ENCODE assay signal across 11 cellular contexts in genomic region chr9:136644343-136644592, GRCh38. TPM values are rescaled to one million over a fixed set of nuclear protein-coding genes. Genes with fewer than 3 reads are reported as not detected.
A peak's percentile ranks its signal among the peaks of the same experiment; 100 is the strongest.
DNase-seq lines count a peak whose midpoint lies in the region; ATAC-seq, FAIRE-seq and TF ChIP-seq lines count a peak whose summit lies in the region.
"Had no signal": no experiment of that assay in that cellular context is flagged by ENCODE, and none has a peak within 500 bp of the region (broad histone marks: within the 10 kb centered on the region; RNA-seq: fewer than 3 reads in every experiment).

No MANE protein-coding gene starts in this region.

- peak overlapping the region; percentile 88 for H3K4me2 ChIP-seq in A549
- peak overlapping the region; percentile 38; the same call in 1 of the 2 replicates for H3K4me2 ChIP-seq in K562 (ENCODE audit: insufficient read depth, low read length)
- H3K4me2 ChIP-seq in HepG2 (ENCODE audit: low read depth, low read length), result peak overlapping the region; percentile 88

- no peaks in the 10 kb centered on the region for H3K9me3 ChIP-seq in A549
- no peaks in the 10 kb centered on the region for H3K9me3 ChIP-seq in K562 (replicated peaks; ENCODE audit: control insufficient read depth, insufficient read depth, low read depth, low read length)
- H3K9me3 ChIP-seq in HepG2 (ENCODE audit: low read length), result no peaks in the 10 kb centered on the region
- no peaks in the 10 kb centered on the region for H3K9me3 ChIP-seq in endodermal cell (ENCODE audit: control insufficient read depth, low read length)

- TF ChIP-seq CTCF in A549 (IDR thresholded peaks at IDR 0.05) (no peak), K562 (IDR thresholded peaks at IDR 0.05 in 2 of 3, conservative IDR thresholded peaks at IDR 0.05 in 1 of 3; ENCODE audit: insufficient read depth in 2 of 3, low read depth in 1 of 3, low read length in 3 of 3) (no peak), HepG2 (CRISPR knock-in tag; IDR thresholded peaks at IDR 0.05) (no peak), endodermal cell (conservative IDR thresholded peaks at IDR 0.05) (no peak)

- peak overlapping the region; percentile 32 for H3K4me3 ChIP-seq in A549
- no peak overlapping the region for H3K4me3 ChIP-seq in K562
- peak overlapping the region in 1 of 3 experiments; percentile 67; a peak in 1 of 6 replicates for H3K4me3 ChIP-seq in HepG2 (replicated peaks in 1 of 3; ENCODE audit: insufficient read depth in 1 of 3, low read depth in 2 of 3, low read length in 3 of 3)
- no peak overlapping the region for H3K4me3 ChIP-seq in endodermal cell (ENCODE audit: low read length)

- TF ChIP-seq POLR2A in A549 (IDR thresholded peaks at IDR 0.05; ENCODE audit: low read length) (no peak), K562 (conservative IDR thresholded peaks at IDR 0.05) (no peak), HepG2 (IDR thresholded peaks at IDR 0.05; ENCODE audit: insufficient read depth in 1 of 2, low read depth in 2 of 2, low read length in 2 of 2) (no peak)

- no peaks in the 10 kb centered on the region for H3K9me3 Mint-ChIP-seq in activated CD8-positive, alpha-beta T cell treated with anti-CD3 and anti-CD28 coated beads, Interleukin-2, amount 10 ng/mL, durations not matched to agents 7 days and 5 days (ENCODE audit: insufficient read depth)
- no peaks in the 10 kb centered on the region for H3K9me3 Mint-ChIP-seq in endodermal cell
- H3K9me3 Mint-ChIP-seq: CD4-positive, CD25-positive, alpha-beta regulatory T cell; nephron had no signal

- H3K27me3 Mint-ChIP-seq in activated CD8-positive, alpha-beta T cell treated with anti-CD3 and anti-CD28 coated beads, Interleukin-2, amount 10 ng/mL, durations not matched to agents 7 days and 5 days (ENCODE audit: low read depth), result peaks cover 28% of the 10 kb centered on the region
- peaks cover 10% of the 10 kb centered on the region for H3K27me3 Mint-ChIP-seq in endodermal cell (ENCODE audit: insufficient read depth)

- peaks cover 12% of the 10 kb centered on the region for H3K4me1 ChIP-seq in A549
- H3K4me1 ChIP-seq in K562 (replicated peaks in 1 of 2; ENCODE audit: control insufficient read depth in 2 of 2, insufficient read depth in 2 of 2, low read length in 2 of 2), result peaks cover 38 to 62% of the 10 kb centered on the region in 2 experiments
- peaks cover 40% of the 10 kb centered on the region for H3K4me1 ChIP-seq in HepG2 (ENCODE audit: insufficient read depth, low read length)
- no peaks in the 10 kb centered on the region for H3K4me1 ChIP-seq in endodermal cell (ENCODE audit: control insufficient read depth, insufficient read depth, low read length)

- H3K4me3 Mint-ChIP-seq in activated CD8-positive, alpha-beta T cell treated with anti-CD3 and anti-CD28 coated beads, Interleukin-2, amount 10 ng/mL, durations not matched to agents 7 days and 5 days, result no peak overlapping the region
- H3K4me3 Mint-ChIP-seq in endodermal cell, result no peak overlapping the region
- H3K4me3 Mint-ChIP-seq: CD4-positive, CD25-positive, alpha-beta regulatory T cell; nephron had no signal

- CTCF ChIA-PET in A549 (lab: Yijun Ruan, JAX) (interaction anchor here (0.6 to 17.6 kb wide), 32 partner anchors 10 to 251 kb away, joined by 3 to 313 read pairs (median 5); partner anchors contain the start of genes EGFL7 and INPP5E), K562 (lab: Yijun Ruan, JAX; ENCODE audit: low intra/inter-chr PET ratio) (interaction anchor here (0.6 to 1.9 kb wide), 4 partner anchors 10 to 305 kb away, joined by 3 to 11 read pairs (median 6); no protein-coding TSS in a partner anchor), HepG2 (lab: Yijun Ruan, JAX; ENCODE audit: low intra/inter-chr PET ratio, low total read pairs) (interaction anchor here (0.8 to 1.5 kb wide), 4 partner anchors 14 to 160 kb away, joined by 3 to 8 read pairs (median 4); no protein-coding TSS in a partner anchor)
- CTCF ChIA-PET in activated CD8-positive, alpha-beta T cell treated with anti-CD3 and anti-CD28 coated beads, Interleukin-2, amount 10 ng/mL, durations not matched to agents 7 days and 5 days (lab: Charles Lee), result interaction anchor here (1.0 to 2.9 kb wide), 9 partner anchors 13 to 230 kb away, joined by 3 to 11 read pairs (median 3); no protein-coding TSS in a partner anchor

- no peak overlapping the region for H3K27ac Mint-ChIP-seq in activated CD8-positive, alpha-beta T cell treated with anti-CD3 and anti-CD28 coated beads, Interleukin-2, amount 10 ng/mL, durations not matched to agents 7 days and 5 days
- H3K27ac Mint-ChIP-seq in endodermal cell, result no peak overlapping the region
- H3K27ac Mint-ChIP-seq: CD4-positive, CD25-positive, alpha-beta regulatory T cell; nephron had no signal

- H3K36me3 Mint-ChIP-seq in activated CD8-positive, alpha-beta T cell treated with anti-CD3 and anti-CD28 coated beads, Interleukin-2, amount 10 ng/mL, durations not matched to agents 7 days and 5 days (ENCODE audit: low read depth), result no peaks in the 10 kb centered on the region
- no peaks in the 10 kb centered on the region for H3K36me3 Mint-ChIP-seq in endodermal cell (ENCODE audit: low read depth)
- H3K36me3 Mint-ChIP-seq: CD4-positive, CD25-positive, alpha-beta regulatory T cell had no signal

- DNase-seq in A549 (ENCODE audit: low read depth in 1 of 2, low spot score in 1 of 2) (peak in 1 of 2 experiments; percentile 71), K562 (ENCODE audit: extremely low read depth in 1 of 4, low spot score in 3 of 4) (peak in 3 of 4 experiments; percentile 87 to 95 (median 93)), HepG2 (ENCODE audit: low spot score) (no peak), endodermal cell (no peak)
- no peak for DNase-seq in stimulated activated CD4-positive, alpha-beta T cell treated with anti-CD3 and anti-CD28 coated beads, Interleukin-4, amount 100 ng/mL, for 24 hours
- no peak for DNase-seq in activated CD8-positive, alpha-beta T cell treated with anti-CD3 and anti-CD28 coated beads, Interleukin-2, amount 10 ng/mL, durations not matched to agents 7 days and 5 days

- H3K27me3 ChIP-seq in K562 (ENCODE audit: control insufficient read depth in 2 of 2, insufficient read depth in 2 of 2, low read length in 2 of 2), result no peaks in the 10 kb centered on the region
- H3K27me3 ChIP-seq in HepG2 (ENCODE audit: control insufficient read depth in 1 of 2, insufficient read depth in 2 of 2, low read length in 2 of 2), result peaks cover 3 to 37% of the 10 kb centered on the region in 2 experiments
- H3K27me3 ChIP-seq in endodermal cell (ENCODE audit: control insufficient read depth, insufficient read depth, low read length, poor library complexity, severe bottlenecking), result peaks cover 11% of the 10 kb centered on the region

- H3K9me1 ChIP-seq in K562 (ENCODE audit: control insufficient read depth, insufficient read depth, low read length), result no peaks in the 10 kb centered on the region

- POLR2A ChIA-PET in A549 (lab: Yijun Ruan, JAX), result no interaction called here
- POLR2A ChIA-PET in K562 (lab: Yijun Ruan, JAX), result interaction anchor here (0.6 to 1.1 kb wide), 3 partner anchors 10 to 61 kb away, joined by 3 read pairs; no protein-coding TSS in a partner anchor
- POLR2A ChIA-PET in HepG2 (lab: Yijun Ruan, JAX), result interaction anchor here (1.4 kb wide), 1 partner anchor 281 kb away, joined by 4 read pairs; the partner anchor contains the start of gene DNLZ
- POLR2A ChIA-PET in activated CD8-positive, alpha-beta T cell treated with anti-CD3 and anti-CD28 coated beads, Interleukin-2, amount 10 ng/mL, durations not matched to agents 7 days and 5 days (lab: Charles Lee), result no interaction called here

- ATAC-seq in A549 (no peak), HG03108 (IDR thresholded peaks at IDR 0.05; ENCODE audit: unreplicated experiment) (peak; percentile 3), K562 (no peak), HepG2 (no peak), GM19455 (IDR thresholded peaks at IDR 0.05; ENCODE audit: unreplicated experiment) (no peak)
- ATAC-seq in activated CD8-positive, alpha-beta T cell treated with anti-CD3 and anti-CD28 coated beads, Interleukin-2, amount 10 ng/mL, durations not matched to agents 7 days and 5 days, result no peak

- H3K36me3 ChIP-seq in K562 (ENCODE audit: control insufficient read depth, insufficient read depth, low read length) (no peaks in the 10 kb centered on the region), HepG2 (replicated peaks in 1 of 2; ENCODE audit: control insufficient read depth in 1 of 2, insufficient read depth in 2 of 2, low read length in 2 of 2) (no peaks in the 10 kb centered on the region), endodermal cell (ENCODE audit: control insufficient read depth, insufficient read depth, low read length) (no peaks in the 10 kb centered on the region)

- peak overlapping the region in 1 of 2 experiments; percentile 94; a peak in 2 of 4 replicates for H3K9ac ChIP-seq in K562 (ENCODE audit: insufficient read depth in 1 of 2, low read depth in 2 of 2, low read length in 2 of 2)
- H3K9ac ChIP-seq in HepG2 (ENCODE audit: insufficient read depth, low read depth, low read length), result no peak overlapping the region
- H3K9ac ChIP-seq in endodermal cell (ENCODE audit: extremely low read depth, low read length, poor library complexity, severe bottlenecking), result no peak overlapping the region

- intact Hi-C loops in K562 (cut with micrococcal nuclease) (loop anchor here (2.0 kb wide), 1 partner anchor 13 kb away; no protein-coding TSS in a partner anchor), HepG2 (cut with micrococcal nuclease; ENCODE audit: unreplicated experiment) (no loop called here)

- BruUV-seq in K562 (replicated peaks; lab: Mats Ljungman, UMichigan) (no TSS peak), HepG2 (replicated peaks; lab: Mats Ljungman, UMichigan) (no TSS peak)

- no peaks in the 10 kb centered on the region for H4K20me1 ChIP-seq in K562 (replicated peaks; ENCODE audit: control insufficient read depth, insufficient read depth, low read length)
- H4K20me1 ChIP-seq in HepG2 (ENCODE audit: insufficient read depth, low read length), result no peaks in the 10 kb centered on the region

- no peak for TF ChIP-seq RAD21 in A549 (conservative IDR thresholded peaks at IDR 0.05 in 1 of 2, IDR thresholded peaks at IDR 0.05 in 1 of 2)
- TF ChIP-seq RAD21 in K562 (CRISPR knock-in tag; conservative IDR thresholded peaks at IDR 0.05 in 1 of 2, IDR thresholded peaks at IDR 0.05 in 1 of 2), result no peak
- no peak for TF ChIP-seq RAD21 in HepG2 (CRISPR knock-in tag; IDR thresholded peaks at IDR 0.05)

- peaks cover 31% of the 10 kb centered on the region for H3K79me2 ChIP-seq in K562 (ENCODE audit: control insufficient read depth, insufficient read depth, low read length)
- H3K79me2 ChIP-seq in HepG2 (ENCODE audit: insufficient read depth, low read length), result no peaks in the 10 kb centered on the region

- H2AFZ ChIP-seq in K562 (ENCODE audit: low read depth, low read length) (peak overlapping the region; percentile 57), HepG2 (ENCODE audit: low read length) (no peak overlapping the region)

- WGBS in A549 (ENCODE audit: missing lambda C conversion rate), result 0% methylated on average over 3 of the region's 15 CpGs
- WGBS in K562 (ENCODE audit: insufficient coverage, low coverage, missing lambda C conversion rate), result 17% methylated on average over 14 of the region's 15 CpGs
- WGBS in HepG2 (ENCODE audit: low lambda C conversion rate), result no CpG with 5 or more reads among the region's 15 CpGs
- WGBS in endodermal cell (ENCODE audit: insufficient coverage in 1 of 2, insufficient read length in 1 of 2), 2 experiments, result 17 to 18% methylated on average over 6 to 15 of the region's 15 CpGs

- no peak for FAIRE-seq in A549 (lab: Jason Lieb, UNC)
- no peak for FAIRE-seq in K562 (lab: Jason Lieb, UNC)
- no peak for FAIRE-seq in HepG2 (lab: Jason Lieb, UNC)
- FAIRE-seq: colon had no signal

- in situ Hi-C loops in K562 (cut with MboI) (loop anchor here (25.0 kb wide), 1 partner anchor 307 kb away; the partner anchor contains the start of gene GPSM1), HepG2 (cut with HindIII; ENCODE audit: extremely low pct_ligation_motif_present, low pct_unique_long_range_greater_than_20kb) (loop anchor here (25.0 kb wide), 1 partner anchor 307 kb away; the partner anchor contains the start of gene GPSM1)

- TF ChIP-seq EP300 in A549 (IDR thresholded peaks at IDR 0.05) (no peak), K562 (IDR thresholded peaks at IDR 0.05; ENCODE audit: low read length) (no peak), HepG2 (IDR thresholded peaks at IDR 0.05; ENCODE audit: low read depth in 2 of 2, low read length in 2 of 2) (no peak), HepG2 (CRISPR knock-in tag; IDR thresholded peaks at IDR 0.05; ENCODE audit: borderline replicate concordance) (no peak)

- H3K4me1 Mint-ChIP-seq in activated CD8-positive, alpha-beta T cell treated with anti-CD3 and anti-CD28 coated beads, Interleukin-2, amount 10 ng/mL, durations not matched to agents 7 days and 5 days (ENCODE audit: low read depth), result peaks cover 4% of the 10 kb centered on the region
- H3K4me1 Mint-ChIP-seq in endodermal cell, result no peaks in the 10 kb centered on the region

- H3K27ac ChIP-seq in A549 (peak overlapping the region; percentile 63 to 84), K562 (ENCODE audit: extremely low read depth, low read depth, low read length) (no peak overlapping the region), HepG2 (ENCODE audit: extremely low read length, insufficient read depth, low read length) (no peak overlapping the region), endodermal cell (ENCODE audit: low read depth, low read length) (no peak overlapping the region)

RNA-seq across cellular contexts. Expression of gene EGFL7, which starts 18.4 kb away (rescaled TPM):
- 15.3 and 19.9 TPM in 2 replicates for polyA plus RNA-seq in A549 (2011; rRNA removed)
- 49.6 and 71.8 TPM in 2 replicates for polyA plus RNA-seq in A549 (2012; cell fraction: cytosol; rRNA removed)
- 70.7 and 117 TPM in 2 replicates for polyA plus RNA-seq in A549 (2012; cell fraction: nucleus; rRNA removed)
- polyA plus RNA-seq in A549 (2017; fragmentation: RNase III; extraction: RNeasy Plus Mini Kit Qiagen cat#74134 plus additional on column Dnase treatment), result 28.9 to 34.4 TPM (median 32.3 TPM) in 3 replicates
- polyA minus RNA-seq in A549 (2011; rRNA and poly(A)+ RNA removed), result 3.1 and 5.9 TPM in 2 replicates
- 149 and 838 TPM in 2 replicates for total RNA-seq in K562 (2011; cell fraction: chromatin; rRNA removed; ENCODE audit: low replicate concordance)
- total RNA-seq in K562 (2011; cell fraction: nucleolus; rRNA removed), result 1,169 and 1,462 TPM in 2 replicates
- 493 and 520 TPM in 2 replicates for total RNA-seq in K562 (2011; cell fraction: nucleoplasm; rRNA removed)
- total RNA-seq in K562 (2014; rRNA removed), result 217 and 294 TPM in 2 replicates
- 6.6 and 10.2 TPM in 2 replicates for total RNA-seq in K562 (2014; rRNA removed; fragmentation: Illumina TruSeq; extraction: Trizol)
- 55.3 and 55.5 TPM in 2 replicates for total RNA-seq in K562 (2015; rRNA removed; fragmentation: Illumina TruSeq; extraction: Trizol)
- total RNA-seq in K562 (2021), result 213 and 225 TPM in 2 replicates
- polyA plus RNA-seq in K562 (2011; rRNA removed), result 220 and 305 TPM in 2 replicates
- polyA plus RNA-seq in K562 (2011; cell fraction: cytosol; rRNA removed), result 390 and 1,175 TPM in 2 replicates
- 1,734 and 4,262 TPM in 2 replicates for polyA plus RNA-seq in K562 (2011; cell fraction: nucleus; rRNA removed)
- 148 and 194 TPM in 2 replicates for polyA plus RNA-seq in K562 (2012)
- polyA plus RNA-seq in K562 (2014; fragmentation: Illumina TruSeq; extraction: Trizol), result 16.3 and 110 TPM in 2 replicates
- polyA plus RNA-seq in K562 (2014; fragmentation: Nextera tagmentation; extraction: Ambion mirVana), result 10 to 100 TPM in 1 of 2 experiments, 1 to 10 TPM in 1; 1.5 to 10.9 TPM
- polyA plus RNA-seq in K562 (2014; rRNA removed), result 286 and 294 TPM in 2 replicates
- polyA minus RNA-seq in K562 (2011; rRNA and poly(A)+ RNA removed), result 33.5 and 52.0 TPM in 2 replicates
- 222 and 294 TPM in 2 replicates for polyA minus RNA-seq in K562 (2011; cell fraction: cytosol; rRNA and poly(A)+ RNA removed)
- polyA minus RNA-seq in K562 (2011; cell fraction: nucleus; rRNA and poly(A)+ RNA removed), result 630 and 998 TPM in 2 replicates
- total RNA-seq in HepG2 (2016; rRNA removed; fragmentation: Illumina TruSeq; extraction: Trizol), result 0.20 TPM in 1 of 2 replicates, not detected in the other
- total RNA-seq in HepG2 (2016; cell fraction: cytosol; rRNA removed; fragmentation: Illumina TruSeq; extraction: Trizol; ENCODE audit: low read depth), result 0.61 and 0.88 TPM in 2 replicates
- total RNA-seq in HepG2 (2016; cell fraction: insoluble cytoplasmic fraction; rRNA removed; fragmentation: Illumina TruSeq; extraction: Trizol), result 0.19 and 0.32 TPM in 2 replicates
- total RNA-seq in HepG2 (2016; cell fraction: membrane; rRNA removed; fragmentation: Illumina TruSeq; extraction: Trizol), result 0.59 and 0.93 TPM in 2 replicates
- 0.40 TPM in 1 of 2 replicates, not detected in the other for total RNA-seq in HepG2 (2016; cell fraction: nucleus; rRNA removed; fragmentation: Illumina TruSeq; extraction: Trizol)
- polyA plus RNA-seq in HepG2 (2011; rRNA removed), result 5.1 and 10.3 TPM in 2 replicates
- polyA plus RNA-seq in HepG2 (2011; cell fraction: cytosol; rRNA removed), result 7.6 and 12.5 TPM in 2 replicates
- polyA plus RNA-seq in HepG2 (2011; cell fraction: nucleus; rRNA removed), result 20.6 and 22.6 TPM in 2 replicates
- polyA plus RNA-seq in HepG2 (2012), result 1.6 and 2.3 TPM in 2 replicates
- 0.54 and 0.89 TPM in 2 replicates for polyA plus RNA-seq in HepG2 (2016; cell fraction: cytosol; fragmentation: Illumina TruSeq; extraction: Trizol; ENCODE audit: low read depth)
- 0.20 and 0.56 TPM in 2 replicates for polyA plus RNA-seq in HepG2 (2016; cell fraction: insoluble cytoplasmic fraction; fragmentation: Illumina TruSeq; extraction: Trizol; ENCODE audit: low read depth)
- polyA plus RNA-seq in HepG2 (2016; cell fraction: membrane; fragmentation: Illumina TruSeq; extraction: Trizol; ENCODE audit: low read depth), result 0.68 and 0.72 TPM in 2 replicates
- not detected in 2 replicates for polyA plus RNA-seq in HepG2 (2016; cell fraction: nucleus; fragmentation: Illumina TruSeq; extraction: Trizol; ENCODE audit: insufficient read depth, low read depth)
- polyA minus RNA-seq in HepG2 (2011; rRNA and poly(A)+ RNA removed; ENCODE audit: low replicate concordance), result 3.6 and 4.7 TPM in 2 replicates
- 3.1 and 3.3 TPM in 2 replicates for polyA minus RNA-seq in HepG2 (2011; cell fraction: cytosol; rRNA and poly(A)+ RNA removed)
- 1.9 and 3.0 TPM in 2 replicates for polyA minus RNA-seq in HepG2 (2011; cell fraction: nucleus; rRNA and poly(A)+ RNA removed)
- total RNA-seq in activated CD8-positive, alpha-beta T cell treated with anti-CD3 and anti-CD28 coated beads, Interleukin-2, amount 10 ng/mL, durations not matched to agents 7 days and 5 days, result 1 to 10 TPM; 1.9 TPM
- 10 to 100 TPM; 31.5 to 34.0 TPM for total RNA-seq in endodermal cell
- 19.7 TPM for polyA plus RNA-seq in endodermal cell (2013, experiment 1 of 2)
- polyA plus RNA-seq in endodermal cell (2013, experiment 2 of 2), result 15.6 TPM
- polyA plus RNA-seq: CD4-positive, CD25-positive, alpha-beta regulatory T cell had no signal

RNA-seq across cellular contexts. Expression of gene AGPAT2, which starts 43.0 kb away (rescaled TPM):
- polyA plus RNA-seq in A549 (2011; rRNA removed), result 32.3 and 38.6 TPM in 2 replicates
- polyA plus RNA-seq in A549 (2012; cell fraction: cytosol; rRNA removed), result 56.2 and 86.6 TPM in 2 replicates
- 85.4 and 94.9 TPM in 2 replicates for polyA plus RNA-seq in A549 (2012; cell fraction: nucleus; rRNA removed)
- polyA plus RNA-seq in A549 (2017; fragmentation: RNase III; extraction: RNeasy Plus Mini Kit Qiagen cat#74134 plus additional on column Dnase treatment), result 44.3 to 49.5 TPM (median 46.3 TPM) in 3 replicates
- 39.4 and 43.6 TPM in 2 replicates for polyA minus RNA-seq in A549 (2011; rRNA and poly(A)+ RNA removed)
- 18.6 and 52.7 TPM in 2 replicates for total RNA-seq in K562 (2011; cell fraction: chromatin; rRNA removed; ENCODE audit: low replicate concordance)
- total RNA-seq in K562 (2011; cell fraction: nucleolus; rRNA removed), result 77.5 and 84.7 TPM in 2 replicates
- total RNA-seq in K562 (2011; cell fraction: nucleoplasm; rRNA removed), result 39.6 and 45.3 TPM in 2 replicates
- 45.5 and 56.5 TPM in 2 replicates for total RNA-seq in K562 (2014; rRNA removed)
- total RNA-seq in K562 (2014; rRNA removed; fragmentation: Illumina TruSeq; extraction: Trizol), result 7.2 and 8.5 TPM in 2 replicates
- total RNA-seq in K562 (2015; rRNA removed; fragmentation: Illumina TruSeq; extraction: Trizol), result 27.7 and 31.8 TPM in 2 replicates
- 52.6 and 54.5 TPM in 2 replicates for total RNA-seq in K562 (2021)
- polyA plus RNA-seq in K562 (2011; rRNA removed), result 17.3 and 25.4 TPM in 2 replicates
- 37.8 and 64.3 TPM in 2 replicates for polyA plus RNA-seq in K562 (2011; cell fraction: cytosol; rRNA removed)
- 26.1 and 33.3 TPM in 2 replicates for polyA plus RNA-seq in K562 (2011; cell fraction: nucleus; rRNA removed)
- 34.3 and 52.5 TPM in 2 replicates for polyA plus RNA-seq in K562 (2012)
- polyA plus RNA-seq in K562 (2014; fragmentation: Illumina TruSeq; extraction: Trizol), result 23.9 and 38.6 TPM in 2 replicates
- polyA plus RNA-seq in K562 (2014; fragmentation: Nextera tagmentation; extraction: Ambion mirVana), result under 1 TPM; 0.13 to 0.45 TPM
- polyA plus RNA-seq in K562 (2014; rRNA removed), result 47.1 and 51.9 TPM in 2 replicates
- polyA minus RNA-seq in K562 (2011; rRNA and poly(A)+ RNA removed), result 10.0 and 12.2 TPM in 2 replicates
- 19.5 and 23.0 TPM in 2 replicates for polyA minus RNA-seq in K562 (2011; cell fraction: cytosol; rRNA and poly(A)+ RNA removed)
- 21.4 and 30.0 TPM in 2 replicates for polyA minus RNA-seq in K562 (2011; cell fraction: nucleus; rRNA and poly(A)+ RNA removed)
- total RNA-seq in HepG2 (2016; rRNA removed; fragmentation: Illumina TruSeq; extraction: Trizol), result 2.5 and 3.9 TPM in 2 replicates
- total RNA-seq in HepG2 (2016; cell fraction: cytosol; rRNA removed; fragmentation: Illumina TruSeq; extraction: Trizol; ENCODE audit: low read depth), result 5.2 and 5.9 TPM in 2 replicates
- total RNA-seq in HepG2 (2016; cell fraction: insoluble cytoplasmic fraction; rRNA removed; fragmentation: Illumina TruSeq; extraction: Trizol), result 2.1 and 3.5 TPM in 2 replicates
- total RNA-seq in HepG2 (2016; cell fraction: membrane; rRNA removed; fragmentation: Illumina TruSeq; extraction: Trizol), result 6.3 and 6.7 TPM in 2 replicates
- total RNA-seq in HepG2 (2016; cell fraction: nucleus; rRNA removed; fragmentation: Illumina TruSeq; extraction: Trizol), result 3.1 and 3.9 TPM in 2 replicates
- polyA plus RNA-seq in HepG2 (2011; rRNA removed), result 25.8 and 33.0 TPM in 2 replicates
- 34.1 and 37.6 TPM in 2 replicates for polyA plus RNA-seq in HepG2 (2011; cell fraction: cytosol; rRNA removed)
- polyA plus RNA-seq in HepG2 (2011; cell fraction: nucleus; rRNA removed), result 32.1 and 35.6 TPM in 2 replicates
- 9.3 and 10.6 TPM in 2 replicates for polyA plus RNA-seq in HepG2 (2012)
- 8.4 and 9.1 TPM in 2 replicates for polyA plus RNA-seq in HepG2 (2016; cell fraction: cytosol; fragmentation: Illumina TruSeq; extraction: Trizol; ENCODE audit: low read depth)
- polyA plus RNA-seq in HepG2 (2016; cell fraction: insoluble cytoplasmic fraction; fragmentation: Illumina TruSeq; extraction: Trizol; ENCODE audit: low read depth), result 3.6 and 3.8 TPM in 2 replicates
- 9.7 and 9.8 TPM in 2 replicates for polyA plus RNA-seq in HepG2 (2016; cell fraction: membrane; fragmentation: Illumina TruSeq; extraction: Trizol; ENCODE audit: low read depth)
- 8.2 and 8.4 TPM in 2 replicates for polyA plus RNA-seq in HepG2 (2016; cell fraction: nucleus; fragmentation: Illumina TruSeq; extraction: Trizol; ENCODE audit: insufficient read depth, low read depth)
- polyA minus RNA-seq in HepG2 (2011; rRNA and poly(A)+ RNA removed; ENCODE audit: low replicate concordance), result 34.1 and 96.5 TPM in 2 replicates
- 12.3 and 17.9 TPM in 2 replicates for polyA minus RNA-seq in HepG2 (2011; cell fraction: cytosol; rRNA and poly(A)+ RNA removed)
- polyA minus RNA-seq in HepG2 (2011; cell fraction: nucleus; rRNA and poly(A)+ RNA removed), result 6.1 and 6.2 TPM in 2 replicates
- total RNA-seq in activated CD8-positive, alpha-beta T cell treated with anti-CD3 and anti-CD28 coated beads, Interleukin-2, amount 10 ng/mL, durations not matched to agents 7 days and 5 days, result 10 to 100 TPM; 32.7 to 33.7 TPM
- 10 to 100 TPM; 33.4 to 39.8 TPM for total RNA-seq in endodermal cell
- polyA plus RNA-seq in endodermal cell (2013, experiment 1 of 2), result 16.9 TPM
- polyA plus RNA-seq in endodermal cell (2013, experiment 2 of 2), result 14.3 TPM

Comparison
In these comparisons a context has a peak if more than half of its experiments do, and no peak if none do; other contexts are left out.
1. DNase-seq: peak in K562 (3 of 4); none in HepG2 (single experiment), stimulated activated CD4-positive, alpha-beta T cell treated with anti-CD3 and anti-CD28 coated beads, Interleukin-4, amount 100 ng/mL, for 24 hours (single experiment), activated CD8-positive, alpha-beta T cell treated with anti-CD3 and anti-CD28 coated beads, Interleukin-2, amount 10 ng/mL, durations not matched to agents 7 days and 5 days (single experiment) and endodermal cell (single experiment).
2. H3K27ac ChIP-seq: peak in A549 (2 of 2); none in K562 (single experiment), HepG2 (single experiment) and endodermal cell (single experiment).
3. H3K4me2 ChIP-seq: peak in every context shown above with its lines; median percentile 88 in A549; 88 in HepG2; 38 in K562.
4. POLR2A ChIA-PET loops: an anchor here in K562 (0.6 to 1.1 kb wide) and HepG2 (1.4 kb wide); none called in A549 and activated CD8-positive, alpha-beta T cell treated with anti-CD3 and anti-CD28 coated beads, Interleukin-2, amount 10 ng/mL, durations not matched to agents 7 days and 5 days.